In the genomic region with DNA sequence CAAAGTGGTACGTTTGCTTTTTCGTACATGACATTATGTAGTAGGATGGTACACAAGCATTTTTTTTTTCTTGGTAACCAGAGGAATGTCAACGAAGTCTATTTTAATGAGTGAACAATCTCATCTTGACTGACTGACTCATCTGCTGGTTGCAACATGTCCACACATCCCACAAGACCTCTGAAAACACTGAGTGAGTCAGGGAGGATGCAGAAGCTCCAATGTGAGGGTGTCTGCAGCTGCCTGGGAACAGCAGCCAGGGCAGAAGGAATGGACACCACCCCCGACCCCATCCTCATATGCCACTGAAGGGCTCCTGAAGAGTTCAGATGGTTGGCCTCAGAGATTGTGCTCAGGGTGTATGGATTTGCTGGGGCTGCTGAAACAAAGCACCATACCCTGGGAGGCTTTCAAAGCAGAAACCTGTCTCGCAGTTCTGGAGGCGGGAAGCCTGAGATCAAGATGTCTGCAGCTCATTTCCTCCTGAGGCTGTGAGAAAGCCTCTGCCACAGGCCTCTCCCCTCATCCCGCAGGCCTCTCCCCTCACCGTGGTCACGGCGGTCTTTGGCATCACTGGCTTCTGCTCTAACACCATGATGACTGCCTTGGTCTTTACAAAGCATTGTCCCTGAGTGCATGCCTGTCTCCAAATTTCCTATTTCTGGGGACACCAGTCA, we compare ENCODE assay signal across 15 cellular contexts.
DNase-seq lines count a peak whose midpoint lies in the region; ATAC-seq and TF ChIP-seq lines count a peak whose summit lies in the region.
"Had no signal": no experiment of that assay in that cellular context is flagged by ENCODE, and none has a peak within 500 bp of the region (broad histone marks: within the 10 kb centered on the region; RNA-seq: fewer than 3 reads in every experiment).

No MANE protein-coding gene starts in this region.

- CTCF ChIA-PET in Caco-2 (lab: Charles Lee), result no interaction called here

- H3K4me1 ChIP-seq in fibroblast of lung (ENCODE audit: control insufficient read depth, extremely low read depth, insufficient read depth, low read length), result peaks cover 2% of the 10 kb centered on the region
- H3K4me1 ChIP-seq in psoas muscle, result no peaks in the 10 kb centered on the region
- H3K4me1 ChIP-seq in Caco-2, result no peaks in the 10 kb centered on the region
- H3K4me1 ChIP-seq: testis had no signal

- H3K9ac ChIP-seq in fibroblast of lung (ENCODE audit: insufficient read depth, low read length), result no peak overlapping the region

- no peak overlapping the region for H3K27ac Mint-ChIP-seq in Caco-2 (ENCODE audit: unreplicated experiment)

- DNase-seq in EL (peak; percentile 85), OCI-M1 (lab: John Stamatoyannopoulos, UW) (peak; percentile 9), fibroblast of lung (ENCODE audit: low read depth in 2 of 2) (peak; percentile 85 to 98), psoas muscle (no peak), NCI-H1417 treated with DMSO at 0.1 percent for 48 hours (lab: John Stamatoyannopoulos, UW) (no peak), Caco-2 (no peak)
- DNase-seq: activated CD4-positive, alpha-beta T cell treated with anti-CD3 and anti-CD28 coated beads for 1 hour; activated effector memory CD4-positive, alpha-beta T cell treated with anti-CD3 and anti-CD28 coated beads, Interleukin-2, amount 50 U/mL, for 16 hours; GOT3; NCI-H1930; RPMI8226; stimulated activated CD4-positive, alpha-beta T cell treated with anti-CD3 and anti-CD28 coated beads, Interleukin-4, amount 100 ng/mL, for 1 hour; testis had no signal

- peaks cover 3% of the 10 kb centered on the region for H3K27me3 Mint-ChIP-seq in Caco-2 (ENCODE audit: insufficient read depth, unreplicated experiment)

- no peaks in the 10 kb centered on the region for H3K4me1 Mint-ChIP-seq in Caco-2 (ENCODE audit: low read depth, unreplicated experiment)

- no peak overlapping the region for H3K27ac ChIP-seq in fibroblast of lung (ENCODE audit: insufficient read depth, low read length)
- no peak overlapping the region for H3K27ac ChIP-seq in psoas muscle

- H3K9me3 Mint-ChIP-seq in Caco-2 (ENCODE audit: unreplicated experiment), result no peaks in the 10 kb centered on the region

- H3K9me3 ChIP-seq in fibroblast of lung (ENCODE audit: control insufficient read depth, insufficient read depth, low read depth, low read length) (no peaks in the 10 kb centered on the region), psoas muscle (no peaks in the 10 kb centered on the region), Caco-2 (no peaks in the 10 kb centered on the region)
- H3K9me3 ChIP-seq: testis had no signal

- intact Hi-C loops in psoas muscle (cut with DNase I), result no loop called here
- intact Hi-C loops in Caco-2 (cut with micrococcal nuclease; ENCODE audit: unreplicated experiment), result no loop called here

- no TSS peak for BruUV-seq in Caco-2 (replicated peaks; lab: Mats Ljungman, UMichigan)

- POLR2A ChIA-PET in Caco-2 (lab: Charles Lee), result no interaction called here

- peak in 3 of 4 donors; percentile 50 to 73 (median 65) for ATAC-seq in psoas muscle
- ATAC-seq in activated CD4-positive, CD25-positive, alpha-beta regulatory T cell treated with anti-CD3 and anti-CD28 coated beads, Interleukin-2, amount 50 U/mL, for 24 hours, result no peak
- no peak for ATAC-seq in HG02588 (IDR thresholded peaks at IDR 0.05; ENCODE audit: unreplicated experiment)

- H3K36me3 ChIP-seq in fibroblast of lung (ENCODE audit: control insufficient read depth, insufficient read depth, low read length) (no peaks in the 10 kb centered on the region), psoas muscle (ENCODE audit: insufficient read depth in 1 of 2, low read depth in 1 of 2) (no peaks in the 10 kb centered on the region), Caco-2 (ENCODE audit: control insufficient read depth, insufficient read depth, low read length) (no peaks in the 10 kb centered on the region)

- no peaks in the 10 kb centered on the region for H3K79me2 ChIP-seq in fibroblast of lung (ENCODE audit: control insufficient read depth, insufficient read depth, low read length)

- H3K27me3 ChIP-seq in fibroblast of lung (ENCODE audit: control insufficient read depth, insufficient read depth, low read length), result no peaks in the 10 kb centered on the region
- peaks cover 0 to 2% (median 2%) of the 10 kb centered on the region in 3 donors for H3K27me3 ChIP-seq in psoas muscle (ENCODE audit: insufficient read depth in 3 of 3, low read length in 2 of 3)
- H3K27me3 ChIP-seq in Caco-2 (replicated peaks; ENCODE audit: control insufficient read depth, insufficient read depth, low read length), result no peaks in the 10 kb centered on the region
- H3K27me3 ChIP-seq: testis had no signal

- no peak overlapping the region for H2AFZ ChIP-seq in fibroblast of lung (ENCODE audit: low read length)

- H4K20me1 ChIP-seq in fibroblast of lung (ENCODE audit: control insufficient read depth, extremely low read depth, insufficient read depth, low read length), result no peaks in the 10 kb centered on the region

- WGBS in psoas muscle, 3 donors, result 76 to 83% (median 76%) methylated on average over 10 of the region's 10 CpGs

- TF ChIP-seq CTCF in fibroblast of lung (conservative IDR thresholded peaks at IDR 0.05 in 1 of 2, IDR thresholded peaks at IDR 0.05 in 1 of 2; ENCODE audit: low read depth in 1 of 2, low read length in 2 of 2) (no peak), psoas muscle (IDR thresholded peaks at IDR 0.05) (no peak), Caco-2 (IDR thresholded peaks at IDR 0.05; ENCODE audit: insufficient read depth in 1 of 2, low read depth in 1 of 2, low read length in 1 of 2, severe bottlenecking in 1 of 2, unreplicated experiment in 1 of 2) (no peak)

- H3K4me2 ChIP-seq in fibroblast of lung (ENCODE audit: extremely low read depth, insufficient read depth, low read length), result no peak overlapping the region

- H3K4me3 ChIP-seq in fibroblast of lung (replicated peaks in 1 of 4; ENCODE audit: control extremely low read depth in 1 of 4, insufficient read depth in 1 of 4, low read depth in 3 of 4, low read length in 4 of 4) (no peak overlapping the region), psoas muscle (no peak overlapping the region), Caco-2 (ENCODE audit: low read depth, low read length) (no peak overlapping the region)
- H3K4me3 ChIP-seq: testis had no signal

- H3K36me3 Mint-ChIP-seq in Caco-2 (ENCODE audit: insufficient read depth, unreplicated experiment), result no peaks in the 10 kb centered on the region

- H3K4me3 Mint-ChIP-seq in Caco-2 (ENCODE audit: unreplicated experiment), result no peak overlapping the region

Comparison
In these comparisons a context has a peak if more than half of its experiments do, and no peak if none do; other contexts are left out.
1. DNase-seq: peak in EL (single experiment), OCI-M1 (single experiment) and fibroblast of lung (2 of 2); none in psoas muscle (0 of 2), NCI-H1417 treated with DMSO at 0.1 percent for 48 hours (single experiment) and Caco-2 (0 of 2).
2. ATAC-seq: peak in psoas muscle (3 of 4); none in activated CD4-positive, CD25-positive, alpha-beta regulatory T cell treated with anti-CD3 and anti-CD28 coated beads, Interleukin-2, amount 50 U/mL, for 24 hours (0 of 2) and HG02588 (single experiment).